8 cellular contexts compared by ENCODE assay signal in genomic region chr1:40948741-40949528, GRCh38. TPM values are rescaled to one million over a fixed set of nuclear protein-coding genes. Genes with fewer than 3 reads are reported as not detected.
A peak's percentile ranks its signal among the peaks of the same experiment; 100 is the strongest.
DNase-seq lines count a peak whose midpoint lies in the region; ATAC-seq, FAIRE-seq and TF ChIP-seq lines count a peak whose summit lies in the region.

No MANE protein-coding gene starts in this region.

- H3K27me3 ChIP-seq in SJCRH30: no peaks in the 10 kb centered on the region; the same call in 1 of the 2 replicates

- H3K27ac ChIP-seq in SJCRH30: no peak overlapping the region

- FAIRE-seq in D721Med (lab: Jason Lieb, UNC): no peak

- H3K9me3 ChIP-seq in SJCRH30 (replicated peaks): no peaks in the 10 kb centered on the region

- DNase-seq in D721Med (ENCODE audit: insufficient read length, low spot score) (no peak), SJCRH30 (peak; percentile 59 to 79), glomerular visceral epithelial cell (ENCODE audit: extremely low spot score) (peak; percentile 63), retinal pigment epithelial cell (ENCODE audit: low read depth) (no peak)
- DNase-seq in Jurkat, Clone E6-1 (ENCODE audit: low read depth, low spot score): peak; percentile 37
- DNase-seq in activated effector memory CD4-positive, alpha-beta T cell treated with anti-CD3 and anti-CD28 coated beads, Interleukin-2, amount 50 U/mL, for 16 hours: peak; percentile 79

- no peak overlapping the region for H3K4me3 ChIP-seq in Jurkat, Clone E6-1 (ENCODE audit: low read length)
- H3K4me3 ChIP-seq in SJCRH30 (no peak overlapping the region), retinal pigment epithelial cell (ENCODE audit: low read length) (no peak overlapping the region)

- ATAC-seq in GM18858 (IDR thresholded peaks at IDR 0.05; ENCODE audit: unreplicated experiment) (no peak), HG02973 (IDR thresholded peaks at IDR 0.05; ENCODE audit: unreplicated experiment) (no peak)

- peak; percentile 68 for TF ChIP-seq CTCF in D721Med (IDR thresholded peaks at IDR 0.05; ENCODE audit: insufficient read depth, missing control alignments)
- TF ChIP-seq CTCF in retinal pigment epithelial cell (conservative IDR thresholded peaks at IDR 0.05; ENCODE audit: low read depth, low read length): peak; percentile 80

- no peaks in the 10 kb centered on the region for H3K4me1 ChIP-seq in SJCRH30

- H3K36me3 ChIP-seq in SJCRH30: no peaks in the 10 kb centered on the region

RNA-seq across cellular contexts. Expression of gene CTPS1, which starts 30.6 kb away (rescaled TPM):
- 159 TPM for polyA plus RNA-seq in Jurkat, Clone E6-1 (2012; ENCODE audit: insufficient read depth, insufficient read length)
- total RNA-seq in SJCRH30 (2014; rRNA removed; shearing (Covaris generic)): 96.2 and 112 TPM in 2 replicates

Comparison
In these comparisons a context has a peak if more than half of its experiments do, and no peak if none do; other contexts are left out.
1. DNase-seq: peak in Jurkat, Clone E6-1 (single experiment), SJCRH30 (2 of 2), activated effector memory CD4-positive, alpha-beta T cell treated with anti-CD3 and anti-CD28 coated beads, Interleukin-2, amount 50 U/mL, for 16 hours (single experiment) and glomerular visceral epithelial cell (single experiment); none in D721Med (single experiment) and retinal pigment epithelial cell (single experiment).